In genomic region chr3:169295126-169295525, GRCh38 we compare ENCODE assay signal across 9 cellular contexts.
DNase-seq lines count a peak whose midpoint lies in the region; ATAC-seq, FAIRE-seq and TF ChIP-seq lines count a peak whose summit lies in the region.
"Had no signal": no experiment of that assay in that cellular context is flagged by ENCODE, and none has a peak within 500 bp of the region (broad histone marks: within the 10 kb centered on the region; RNA-seq: fewer than 3 reads in every experiment).

No MANE protein-coding gene starts in this region.

- H4K8ac ChIP-seq in H1 (ENCODE audit: extremely low read depth, insufficient read depth, low read length), result no peak overlapping the region

- no peak overlapping the region for H3K18ac ChIP-seq in H1 (ENCODE audit: extremely low read depth, low read length)

- intact Hi-C loops in pancreas (cut with DNase I), result no loop called here

- H3K23ac ChIP-seq in H1 (ENCODE audit: insufficient read length), result no peak overlapping the region

- H3K23me2 ChIP-seq in H1 (ENCODE audit: low read depth, low read length), result no peaks in the 10 kb centered on the region

- H3K4me1 ChIP-seq in H1 (replicated peaks in 1 of 4; ENCODE audit: control insufficient read depth in 3 of 4, insufficient read depth in 4 of 4, low read length in 3 of 4) (no peaks in the 10 kb centered on the region), pancreas (peaks cover 19 to 36% (median 24%) of the 10 kb centered on the region in 3 donors)

- no peak for TF ChIP-seq POLR2A in H1 (IDR thresholded peaks at IDR 0.05; ENCODE audit: control extremely low read depth in 1 of 2, low read depth in 2 of 2, low read length in 2 of 2)

- DNase-seq in NCI-H510A treated with DMSO at 0.1 percent for 48 hours (lab: John Stamatoyannopoulos, UW) (peak; percentile 25), NCI-H510A (lab: John Stamatoyannopoulos, UW) (no peak), NCI-H2081 treated with DMSO at 0.1 percent for 48 hours (lab: John Stamatoyannopoulos, UW) (peak; percentile 35), H1 (ENCODE audit: low read depth in 1 of 2, low spot score in 2 of 2) (no peak), pancreas (no peak), activated gamma-delta T cell treated with Interleukin-2 at 50 U/mL for 16 hours (no peak)
- DNase-seq: activated naive CD8-positive, alpha-beta T cell treated with anti-CD3 and anti-CD28 coated beads, Interleukin-2, amount 10 ng/mL, durations not matched to agents 7 days and 5 days had no signal

- H4K91ac ChIP-seq in H1 (replicated peaks; ENCODE audit: insufficient read length, low read length), result no peak overlapping the region

- no peaks in the 10 kb centered on the region for H3K79me1 ChIP-seq in H1 (ENCODE audit: low read depth, low read length)

- no peak overlapping the region for H3K4ac ChIP-seq in H1 (replicated peaks; ENCODE audit: insufficient read length, low read depth, low read length)

- H3K56ac ChIP-seq in H1 (replicated peaks; ENCODE audit: insufficient read length, low read depth, low read length), result no peak overlapping the region

- CTCF ChIA-PET in H1 (lab: Charles Lee; ENCODE audit: partially characterized antibody), result interaction anchor here (0.9 to 1.9 kb wide), 5 partner anchors 9 to 148 kb away, joined by 3 to 10 read pairs (median 3); no protein-coding TSS in a partner anchor

- peak in 2 of 3 experiments; percentile 19 to 21; a peak in 2 of 4 replicates for TF ChIP-seq CTCF in H1 (IDR thresholded peaks at IDR 0.05; ENCODE audit: control extremely low read depth in 1 of 3, insufficient read depth in 1 of 3, low read depth in 1 of 3, low read length in 3 of 3)
- TF ChIP-seq CTCF in pancreas (IDR thresholded peaks at IDR 0.05), result peak in 1 of 4 donors; percentile 8

- H3K27ac ChIP-seq in H1 (ENCODE audit: low read depth, low read length) (no peak overlapping the region), pancreas (no peak overlapping the region)

- no peaks in the 10 kb centered on the region; a peak in 1 of 7 replicates for H3K27me3 ChIP-seq in H1 (replicated peaks in 1 of 4; ENCODE audit: control insufficient read depth in 3 of 4, extremely low read depth in 1 of 4, insufficient read depth in 3 of 4, low read length in 3 of 4)
- H3K27me3 ChIP-seq in pancreas, result no peaks in the 10 kb centered on the region

- H4K5ac ChIP-seq in H1 (ENCODE audit: insufficient read length, low read depth, low read length), result no peak overlapping the region

- H2BK5ac ChIP-seq in H1 (ENCODE audit: low read depth, low read length), result no peak overlapping the region

- no peak overlapping the region for H2BK12ac ChIP-seq in H1 (ENCODE audit: low read depth, low read length)

- H3K4me3 ChIP-seq in H1 (ENCODE audit: extremely low read depth in 1 of 4, insufficient read depth in 2 of 4, low read depth in 3 of 4, low read length in 4 of 4) (no peak overlapping the region), pancreas (no peak overlapping the region)

- FAIRE-seq in H1 (lab: Jason Lieb, UNC) (no peak), pancreas (lab: Jason Lieb, UNC) (peak; percentile 90)

- H3K36me3 ChIP-seq in H1 (ENCODE audit: control insufficient read depth in 2 of 4, insufficient read depth in 4 of 4, low read length in 3 of 4), result no peaks in the 10 kb centered on the region
- no peaks in the 10 kb centered on the region for H3K36me3 ChIP-seq in pancreas

- POLR2A ChIA-PET in H1 (lab: Charles Lee; ENCODE audit: partially characterized antibody), result no interaction called here

- no peak overlapping the region for H3K14ac ChIP-seq in H1 (ENCODE audit: insufficient read length)

- no peak overlapping the region for H2BK120ac ChIP-seq in H1 (replicated peaks; ENCODE audit: low read depth, low read length)

- no peak overlapping the region for H2AK5ac ChIP-seq in H1 (ENCODE audit: low read depth, low read length)

- H2AFZ ChIP-seq in H1 (ENCODE audit: low read length), result no peak overlapping the region

- TF ChIP-seq EP300 in H1 (IDR thresholded peaks at IDR 0.05; ENCODE audit: borderline replicate concordance in 1 of 2, low read depth in 2 of 2, low read length in 2 of 2), result no peak

- ATAC-seq in pancreas (no peak), GM18870 (IDR thresholded peaks at IDR 0.05; ENCODE audit: unreplicated experiment) (no peak), GM21381 (IDR thresholded peaks at IDR 0.05; ENCODE audit: unreplicated experiment) (no peak)

- no peaks in the 10 kb centered on the region for H4K20me1 ChIP-seq in H1 (replicated peaks in 1 of 2; ENCODE audit: control insufficient read depth in 1 of 2, insufficient read depth in 2 of 2, low read length in 2 of 2)

- no peaks in the 10 kb centered on the region for H3K9me3 ChIP-seq in H1 (ENCODE audit: insufficient read depth in 2 of 2, low read depth in 1 of 2, low read length in 1 of 2)
- H3K9me3 ChIP-seq in pancreas, result no peaks in the 10 kb centered on the region

- TF ChIP-seq RAD21 in H1 (IDR thresholded peaks at IDR 0.05 in 1 of 2, conservative IDR thresholded peaks at IDR 0.05 in 1 of 2; ENCODE audit: low read depth in 2 of 2, low read length in 2 of 2), result peak; percentile 51 to 52

- H3K79me2 ChIP-seq in H1 (ENCODE audit: control insufficient read depth in 1 of 2, insufficient read depth in 2 of 2, low read length in 2 of 2), result no peaks in the 10 kb centered on the region

- no peak overlapping the region for H2BK15ac ChIP-seq in H1 (ENCODE audit: low read length)

- WGBS in H1 (ENCODE audit: extremely low coverage in 1 of 2, insufficient coverage in 1 of 2, insufficient read length in 1 of 2, insufficient replicate concordance in 2 of 2, low coverage in 1 of 2, low lambda C conversion rate in 2 of 2, missing lambda C conversion rate in 1 of 2), 2 experiments, result 72% methylated on average over 2 of the region's 2 CpGs; no CpG with 5 or more reads in 1 of the 2 experiments
- 56 to 67% methylated on average over 2 of the region's 2 CpGs for WGBS in pancreas, 2 donors

- no peak overlapping the region for H3K9ac ChIP-seq in H1 (replicated peaks in 1 of 4; ENCODE audit: extremely low read depth in 1 of 4, low read depth in 3 of 4, low read length in 3 of 4)

- H2BK20ac ChIP-seq in H1 (ENCODE audit: low read length), result no peak overlapping the region

- no peak overlapping the region for H3K4me2 ChIP-seq in H1 (ENCODE audit: insufficient read depth in 1 of 2, low read depth in 2 of 2, low read length in 2 of 2)

TF ChIP-seq in H1, 55 proteins besides CTCF, POLR2A, EP300 and RAD21:
- no peak for TF ChIP-seq YY1 (IDR thresholded peaks at IDR 0.05; ENCODE audit: low read depth, low read length)
- no peak for TF ChIP-seq TAF1 (IDR thresholded peaks at IDR 0.05; ENCODE audit: low read depth, low read length)
- TF ChIP-seq NANOG (IDR thresholded peaks at IDR 0.05; ENCODE audit: insufficient read depth, low read depth, low read length, poor library complexity, severe bottlenecking), result no peak
- TF ChIP-seq SIRT6 (IDR thresholded peaks at IDR 0.05; ENCODE audit: low read length), result no peak
- no peak for TF ChIP-seq SUZ12 (IDR thresholded peaks at IDR 0.05; ENCODE audit: low read length)
- TF ChIP-seq ZNF274 (IDR thresholded peaks at IDR 0.05; ENCODE audit: borderline replicate concordance, extremely low read depth, low read length), result no peak
- TF ChIP-seq HDAC2 (IDR thresholded peaks at IDR 0.05; ENCODE audit: borderline replicate concordance in 1 of 2, low read depth in 2 of 2, low read length in 2 of 2), result no peak
- TF ChIP-seq BRCA1 (IDR thresholded peaks at IDR 0.05; ENCODE audit: low read depth, low read length), result no peak
- TF ChIP-seq, protein P1, sequence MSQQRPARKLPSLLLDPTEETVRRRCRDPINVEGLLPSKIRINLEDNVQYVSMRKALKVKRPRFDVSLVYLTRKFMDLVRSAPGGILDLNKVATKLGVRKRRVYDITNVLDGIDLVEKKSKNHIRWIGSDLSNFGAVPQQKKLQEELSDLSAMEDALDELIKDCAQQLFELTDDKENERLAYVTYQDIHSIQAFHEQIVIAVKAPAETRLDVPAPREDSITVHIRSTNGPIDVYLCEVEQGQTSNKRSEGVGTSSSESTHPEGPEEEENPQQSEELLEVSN (IDR thresholded peaks at IDR 0.05), result no peak
- TF ChIP-seq KDM5A (IDR thresholded peaks at IDR 0.05; ENCODE audit: low read length), result no peak
- no peak for TF ChIP-seq KDM1A (IDR thresholded peaks at IDR 0.05; ENCODE audit: borderline replicate concordance, low read length)
- TF ChIP-seq TCF12 (IDR thresholded peaks at IDR 0.05; ENCODE audit: low read depth, low read length), result no peak
- no peak for TF ChIP-seq KDM4A (IDR thresholded peaks at IDR 0.05; ENCODE audit: low read depth, low read length, severe bottlenecking)
- TF ChIP-seq RFX5 (IDR thresholded peaks at IDR 0.05; ENCODE audit: borderline replicate concordance, low read depth, low read length), result no peak

Comparison
In these comparisons a context has a peak if more than half of its experiments do, and no peak if none do; other contexts are left out.
1. DNase-seq: peak in NCI-H510A treated with DMSO at 0.1 percent for 48 hours (single experiment) and NCI-H2081 treated with DMSO at 0.1 percent for 48 hours (single experiment); none in NCI-H510A (single experiment), H1 (0 of 2), pancreas (0 of 6) and activated gamma-delta T cell treated with Interleukin-2 at 50 U/mL for 16 hours (single experiment).